1 cellular context compared by ENCODE assay signal in genomic region chr16:58329147-58329546, GRCh38.
TF ChIP-seq lines count a peak whose summit lies in the region.

No MANE protein-coding gene starts in this region.

TF ChIP-seq in H1, 55 proteins besides CTCF, POLR2A, EP300 and RAD21:
- peak; percentile 69; the same call in 1 of the 2 replicates for TF ChIP-seq CEBPB (IDR thresholded peaks at IDR 0.05; ENCODE audit: low read depth, low read length)
- TF ChIP-seq CBX5 (IDR thresholded peaks at IDR 0.05; ENCODE audit: low read depth, low read length): no peak
- TF ChIP-seq HDAC2 (IDR thresholded peaks at IDR 0.05; ENCODE audit: borderline replicate concordance in 1 of 2, low read depth in 2 of 2, low read length in 2 of 2): no peak
- no peak for TF ChIP-seq ASH2L (IDR thresholded peaks at IDR 0.05; ENCODE audit: low read length)
- TF ChIP-seq SP1 (IDR thresholded peaks at IDR 0.05; ENCODE audit: low read depth, low read length): no peak
- TF ChIP-seq NANOG (IDR thresholded peaks at IDR 0.05; ENCODE audit: insufficient read depth, low read depth, low read length, poor library complexity, severe bottlenecking): no peak
- no peak for TF ChIP-seq RNF2 (IDR thresholded peaks at IDR 0.05; ENCODE audit: borderline replicate concordance, low read depth, low read length, missing control alignments, poor library complexity, severe bottlenecking)
